In the genomic region with DNA sequence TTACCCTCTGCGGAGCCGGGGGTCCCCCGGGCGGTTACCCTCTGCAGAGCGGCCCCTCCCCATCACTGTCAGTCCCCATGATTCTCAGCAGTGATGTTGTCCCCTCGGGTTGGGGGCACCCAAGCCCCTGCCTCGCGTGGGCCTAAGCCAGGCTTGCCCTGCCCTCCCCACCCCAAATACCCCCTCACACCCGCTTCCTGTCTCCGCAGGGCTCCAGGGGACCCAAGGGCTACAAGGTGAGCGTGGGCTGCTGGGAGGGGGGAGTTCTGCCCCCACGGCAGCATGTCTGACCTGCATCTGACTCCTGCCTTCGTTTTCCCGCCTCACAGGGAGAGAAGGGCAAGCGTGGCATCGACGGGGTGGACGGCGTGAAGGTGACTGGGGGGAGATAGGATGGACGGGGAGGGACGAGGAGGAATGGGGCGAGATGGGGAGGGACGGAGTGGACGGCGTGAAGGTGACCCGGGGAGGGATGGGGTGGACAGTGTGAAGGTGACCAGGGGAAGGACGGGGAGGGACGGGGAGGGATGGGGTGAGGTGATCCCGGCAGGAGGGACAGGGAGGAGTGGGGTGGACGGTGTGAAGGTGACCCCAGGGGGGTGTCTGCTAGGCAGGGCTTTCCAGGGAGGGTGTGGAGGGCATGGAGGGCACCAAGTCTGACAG, we compare ENCODE assay signal across 14 cellular contexts. TPM values are rescaled to one million over a fixed set of nuclear protein-coding genes. Genes with fewer than 3 reads are reported as not detected.
DNase-seq lines count a peak whose midpoint lies in the region; ATAC-seq and TF ChIP-seq lines count a peak whose summit lies in the region.
"Had no signal": no experiment of that assay in that cellular context is flagged by ENCODE, and none has a peak within 500 bp of the region (broad histone marks: within the 10 kb centered on the region; RNA-seq: fewer than 3 reads in every experiment).

No MANE protein-coding gene starts in this region.

- no peak overlapping the region for H3K27ac Mint-ChIP-seq in activated CD8-positive, alpha-beta T cell treated with anti-CD3 and anti-CD28 coated beads for 36 hours
- H3K27ac Mint-ChIP-seq in activated CD8-positive, alpha-beta T cell treated with anti-CD3 and anti-CD28 coated beads, Interleukin-2, amount 10 ng/mL, durations not matched to agents 7 days and 5 days: no peak overlapping the region
- H3K27ac Mint-ChIP-seq: activated naive CD4-positive, alpha-beta T cell treated with anti-CD3 and anti-CD28 coated beads, Interleukin-2, amount 50 U/mL, for 24 hours; CD8-positive, alpha-beta memory T cell had no signal

- no peak overlapping the region for H3K9ac ChIP-seq in BLaER1 treated with 17β-estradiol and CSF1 and Interleukin-3, amounts not matched to agents 10 nM and 100 nM
- H3K9ac ChIP-seq in smooth muscle cell (ENCODE audit: low read depth): no peak overlapping the region
- H3K9ac ChIP-seq: GM23248 had no signal

- H3K4me1 Mint-ChIP-seq in activated CD8-positive, alpha-beta T cell treated with anti-CD3 and anti-CD28 coated beads for 36 hours (ENCODE audit: low read depth): no peaks in the 10 kb centered on the region
- H3K4me1 Mint-ChIP-seq in activated CD8-positive, alpha-beta T cell treated with anti-CD3 and anti-CD28 coated beads, Interleukin-2, amount 10 ng/mL, durations not matched to agents 7 days and 5 days (ENCODE audit: low read depth): no peaks in the 10 kb centered on the region
- H3K4me1 Mint-ChIP-seq: activated naive CD4-positive, alpha-beta T cell treated with anti-CD3 and anti-CD28 coated beads, Interleukin-2, amount 50 U/mL, for 24 hours had no signal

- WGBS in esophagus muscularis mucosa: 84% methylated on average over 30 of the region's 30 CpGs
- 89% methylated on average over 20 of the region's 30 CpGs for WGBS in smooth muscle cell (ENCODE audit: low lambda C conversion rate)

- no peak for TF ChIP-seq CTCF in activated CD8-positive, alpha-beta T cell treated with anti-CD3 and anti-CD28 coated beads for 36 hours (IDR thresholded peaks at IDR 0.05)
- TF ChIP-seq CTCF in esophagus muscularis mucosa (IDR thresholded peaks at IDR 0.05) (no peak), smooth muscle cell (IDR thresholded peaks at IDR 0.05; ENCODE audit: borderline replicate concordance, insufficient read depth, poor library complexity, severe bottlenecking) (no peak)

- no peaks in the 10 kb centered on the region for H3K9me3 ChIP-seq in BLaER1 treated with 17β-estradiol and CSF1 and Interleukin-3, amounts not matched to agents 10 nM and 100 nM (replicated peaks in 1 of 11)
- H3K9me3 ChIP-seq in esophagus muscularis mucosa (no peaks in the 10 kb centered on the region), smooth muscle cell (replicated peaks; ENCODE audit: low read depth) (no peaks in the 10 kb centered on the region)
- H3K9me3 ChIP-seq: A549 had no signal

- H2AFZ ChIP-seq in smooth muscle cell (ENCODE audit: low read depth): no peak overlapping the region
- H2AFZ ChIP-seq: GM23248 had no signal

- H4K20me1 ChIP-seq in BLaER1 treated with 17β-estradiol and CSF1 and Interleukin-3, amounts not matched to agents 10 nM and 100 nM: peaks cover 0 to 4% (median 0%) of the 10 kb centered on the region in 11 experiments; a peak in 4 of 22 replicates
- peaks cover 90% of the 10 kb centered on the region for H4K20me1 ChIP-seq in smooth muscle cell (ENCODE audit: low read depth)

- H3K9me3 Mint-ChIP-seq in activated CD8-positive, alpha-beta T cell treated with anti-CD3 and anti-CD28 coated beads for 36 hours: no peaks in the 10 kb centered on the region
- no peaks in the 10 kb centered on the region for H3K9me3 Mint-ChIP-seq in activated CD8-positive, alpha-beta T cell treated with anti-CD3 and anti-CD28 coated beads, Interleukin-2, amount 10 ng/mL, durations not matched to agents 7 days and 5 days (ENCODE audit: insufficient read depth)
- H3K9me3 Mint-ChIP-seq: activated naive CD4-positive, alpha-beta T cell treated with anti-CD3 and anti-CD28 coated beads, Interleukin-2, amount 50 U/mL, for 24 hours; CD8-positive, alpha-beta memory T cell had no signal

- no peak for TF ChIP-seq POLR2A in esophagus muscularis mucosa (IDR thresholded peaks at IDR 0.05; ENCODE audit: low read depth)

- POLR2A ChIA-PET in activated CD8-positive, alpha-beta T cell treated with anti-CD3 and anti-CD28 coated beads for 36 hours (lab: Charles Lee): no interaction called here
- POLR2A ChIA-PET in activated CD8-positive, alpha-beta T cell treated with anti-CD3 and anti-CD28 coated beads, Interleukin-2, amount 10 ng/mL, durations not matched to agents 7 days and 5 days (lab: Charles Lee): no interaction called here

- peaks cover 7 to 31% (median 26%) of the 10 kb centered on the region in 10 experiments for H3K4me1 ChIP-seq in BLaER1 treated with 17β-estradiol and CSF1 and Interleukin-3, amounts not matched to agents 10 nM and 100 nM
- H3K4me1 ChIP-seq in esophagus muscularis mucosa (peaks cover 7 to 96% (median 93%) of the 10 kb centered on the region in 4 donors), smooth muscle cell (ENCODE audit: low read depth) (peaks cover 5% of the 10 kb centered on the region)
- H3K4me1 ChIP-seq: A549 had no signal

- peaks cover 36% of the 10 kb centered on the region for H3F3A ChIP-seq in smooth muscle cell (ENCODE audit: low read depth)

- H3K36me3 Mint-ChIP-seq in activated CD8-positive, alpha-beta T cell treated with anti-CD3 and anti-CD28 coated beads for 36 hours (ENCODE audit: low read depth): no peaks in the 10 kb centered on the region
- no peaks in the 10 kb centered on the region for H3K36me3 Mint-ChIP-seq in activated CD8-positive, alpha-beta T cell treated with anti-CD3 and anti-CD28 coated beads, Interleukin-2, amount 10 ng/mL, durations not matched to agents 7 days and 5 days (ENCODE audit: low read depth)

- no peaks in the 10 kb centered on the region for H3K36me3 ChIP-seq in BLaER1 treated with 17β-estradiol and CSF1 and Interleukin-3, amounts not matched to agents 10 nM and 100 nM
- H3K36me3 ChIP-seq in esophagus muscularis mucosa (peaks cover 70 to 95% (median 93%) of the 10 kb centered on the region in 4 donors), smooth muscle cell (ENCODE audit: low read depth) (no peaks in the 10 kb centered on the region)

- peaks cover 85% of the 10 kb centered on the region for H3K79me2 ChIP-seq in smooth muscle cell (ENCODE audit: low read depth)

- no peak overlapping the region for H3K4me3 Mint-ChIP-seq in activated CD8-positive, alpha-beta T cell treated with anti-CD3 and anti-CD28 coated beads for 36 hours
- no peak overlapping the region for H3K4me3 Mint-ChIP-seq in activated CD8-positive, alpha-beta T cell treated with anti-CD3 and anti-CD28 coated beads, Interleukin-2, amount 10 ng/mL, durations not matched to agents 7 days and 5 days
- H3K4me3 Mint-ChIP-seq: activated naive CD4-positive, alpha-beta T cell treated with anti-CD3 and anti-CD28 coated beads, Interleukin-2, amount 50 U/mL, for 24 hours; CD8-positive, alpha-beta memory T cell had no signal

- H3K27me3 Mint-ChIP-seq in activated CD8-positive, alpha-beta T cell treated with anti-CD3 and anti-CD28 coated beads for 36 hours: peaks cover under 1% of the 10 kb centered on the region
- no peaks in the 10 kb centered on the region for H3K27me3 Mint-ChIP-seq in activated CD8-positive, alpha-beta T cell treated with anti-CD3 and anti-CD28 coated beads, Interleukin-2, amount 10 ng/mL, durations not matched to agents 7 days and 5 days (ENCODE audit: low read depth)
- H3K27me3 Mint-ChIP-seq: activated naive CD4-positive, alpha-beta T cell treated with anti-CD3 and anti-CD28 coated beads, Interleukin-2, amount 50 U/mL, for 24 hours; CD8-positive, alpha-beta memory T cell had no signal

- H3K4me2 ChIP-seq in BLaER1 treated with 17β-estradiol and CSF1 and Interleukin-3, amounts not matched to agents 10 nM and 100 nM: peak overlapping the region in 9 of 11 experiments; percentile 15 to 44 (median 29); a peak in 9 of 22 replicates
- H3K4me2 ChIP-seq in smooth muscle cell: no peak overlapping the region
- H3K4me2 ChIP-seq: A549 had no signal

- no peak overlapping the region for H3K27ac ChIP-seq in BLaER1 treated with 17β-estradiol and CSF1 and Interleukin-3, amounts not matched to agents 10 nM and 100 nM
- peak overlapping the region; percentile 79 to 85 (median 81) for H3K27ac ChIP-seq in esophagus muscularis mucosa (replicated peaks in 1 of 4)
- H3K27ac ChIP-seq in smooth muscle cell (ENCODE audit: low read depth): peak overlapping the region; percentile 28
- H3K27ac ChIP-seq: A549, GM23248 had no signal

- H3K27me3 ChIP-seq in BLaER1 treated with 17β-estradiol and CSF1 and Interleukin-3, amounts not matched to agents 10 nM and 100 nM: peaks cover 0 to 15% (median 9%) of the 10 kb centered on the region in 11 experiments; a peak in 11 of 22 replicates
- H3K27me3 ChIP-seq in esophagus muscularis mucosa: no peaks in the 10 kb centered on the region
- no peaks in the 10 kb centered on the region for H3K27me3 ChIP-seq in smooth muscle cell (ENCODE audit: low read depth)

- no peak overlapping the region for H3K4me3 ChIP-seq in BLaER1 treated with 17β-estradiol and CSF1 and Interleukin-3, amounts not matched to agents 10 nM and 100 nM
- H3K4me3 ChIP-seq in esophagus muscularis mucosa: no peak overlapping the region
- H3K4me3 ChIP-seq in smooth muscle cell: no peak overlapping the region
- H3K4me3 ChIP-seq: A549, GM23248 had no signal

- intact Hi-C loops in activated CD8-positive, alpha-beta T cell treated with anti-CD3 and anti-CD28 coated beads for 36 hours (cut with micrococcal nuclease): no loop called here
- intact Hi-C loops in esophagus muscularis mucosa (cut with DNase I): no loop called here

- peak; percentile 0 for DNase-seq in activated CD8-positive, alpha-beta T cell treated with anti-CD3 and anti-CD28 coated beads for 36 hours
- DNase-seq in activated CD8-positive, alpha-beta T cell treated with anti-CD3 and anti-CD28 coated beads, Interleukin-2, amount 10 ng/mL, durations not matched to agents 7 days and 5 days: no peak
- DNase-seq in esophagus muscularis mucosa (ENCODE audit: extremely low spot score): no peak
- no peak for DNase-seq in smooth muscle cell (lab: John Stamatoyannopoulos, UW; ENCODE audit: unreplicated experiment)
- no peak for DNase-seq in NCI-H2227 (lab: John Stamatoyannopoulos, UW; ENCODE audit: unreplicated experiment)
- no peak for DNase-seq in T1000 (lab: John Stamatoyannopoulos, UW)
- DNase-seq: DND-41, GM23248, NCI-H1694 had no signal

- ATAC-seq in activated CD8-positive, alpha-beta T cell treated with anti-CD3 and anti-CD28 coated beads for 36 hours: no peak
- ATAC-seq in activated CD8-positive, alpha-beta T cell treated with anti-CD3 and anti-CD28 coated beads, Interleukin-2, amount 10 ng/mL, durations not matched to agents 7 days and 5 days: no peak
- ATAC-seq in HG03442 (IDR thresholded peaks at IDR 0.05; ENCODE audit: unreplicated experiment): no peak
- ATAC-seq: A549 had no signal

- CTCF ChIA-PET in activated CD8-positive, alpha-beta T cell treated with anti-CD3 and anti-CD28 coated beads for 36 hours (lab: Charles Lee): no interaction called here
- CTCF ChIA-PET in activated CD8-positive, alpha-beta T cell treated with anti-CD3 and anti-CD28 coated beads, Interleukin-2, amount 10 ng/mL, durations not matched to agents 7 days and 5 days (lab: Charles Lee): no interaction called here

- no peak for TF ChIP-seq EP300 in esophagus muscularis mucosa (IDR thresholded peaks at IDR 0.05)

RNA-seq across cellular contexts. Expression of a gene that starts 8.6 kb away (rescaled TPM):
- total RNA-seq in activated CD8-positive, alpha-beta T cell treated with anti-CD3 and anti-CD28 coated beads for 36 hours: 1 to 10 TPM; 4.1 to 5.2 TPM
- under 1 TPM; 0.26 to 0.42 TPM for total RNA-seq in activated CD8-positive, alpha-beta T cell treated with anti-CD3 and anti-CD28 coated beads, Interleukin-2, amount 10 ng/mL, durations not matched to agents 7 days and 5 days
- total RNA-seq in esophagus muscularis mucosa (1,000 to 10,000 TPM in 2 of 4 donors, 100 to 1,000 TPM in 2; 646 to 1,432 (median 1,078) TPM), smooth muscle cell (1,267 and 1,292 TPM in 2 replicates)
- polyA plus RNA-seq in smooth muscle cell: 2,075 and 2,827 TPM in 2 replicates

Comparison
In these comparisons a context has a peak if more than half of its experiments do, and no peak if none do; other contexts are left out.
1. H3K27ac ChIP-seq: peak in esophagus muscularis mucosa (4 of 4) and smooth muscle cell (single experiment); none in BLaER1 treated with 17β-estradiol and CSF1 and Interleukin-3, amounts not matched to agents 10 nM and 100 nM (0 of 11).
2. RNA of a gene that starts 8.6 kb away (total RNA-seq): 646 to 1,432 TPM in esophagus muscularis mucosa and 1,267 to 1,292 TPM in smooth muscle cell; 4.1 to 5.2 TPM in activated CD8-positive, alpha-beta T cell treated with anti-CD3 and anti-CD28 coated beads for 36 hours and 0.26 to 0.42 TPM in activated CD8-positive, alpha-beta T cell treated with anti-CD3 and anti-CD28 coated beads, Interleukin-2, amount 10 ng/mL, durations not matched to agents 7 days and 5 days; every median in the first group is over 100 times any median in the second.